ENCODE assay signal across 13 cellular contexts in genomic region chr2:108632748-108633147, GRCh38.
A peak's percentile ranks its signal among the peaks of the same experiment; 100 is the strongest.
DNase-seq lines count a peak whose midpoint lies in the region; ATAC-seq and TF ChIP-seq lines count a peak whose summit lies in the region.
"Had no signal": no experiment of that assay in that cellular context is flagged by ENCODE, and none has a peak within 500 bp of the region (broad histone marks: within the 10 kb centered on the region; RNA-seq: fewer than 3 reads in every experiment).

No MANE protein-coding gene starts in this region.

- no peaks in the 10 kb centered on the region for H3K9me3 Mint-ChIP-seq in chondrocyte (ENCODE audit: low read depth)
- H3K9me3 Mint-ChIP-seq in stimulated activated effector memory CD8-positive, alpha-beta T cell treated with anti-CD3 and anti-CD28 coated beads, Interleukin-12 subunit alpha, Interleukin-12 subunit beta, amount 100 ng/mL, for 72 hours, result no peaks in the 10 kb centered on the region
- H3K9me3 Mint-ChIP-seq: activated CD4-positive, alpha-beta T cell treated with anti-CD3 and anti-CD28 coated beads, Interleukin-2, amount 10 ng/mL, durations not matched to agents 7 days and 5 days had no signal

- peaks cover 31% of the 10 kb centered on the region for H3K4me1 ChIP-seq in osteoblast (ENCODE audit: insufficient read depth, low read length)

- H3K4me3 Mint-ChIP-seq in chondrocyte (ENCODE audit: unreplicated experiment), result no peak overlapping the region
- no peak overlapping the region for H3K4me3 Mint-ChIP-seq in stimulated activated effector memory CD8-positive, alpha-beta T cell treated with anti-CD3 and anti-CD28 coated beads, Interleukin-12 subunit alpha, Interleukin-12 subunit beta, amount 100 ng/mL, for 72 hours
- H3K4me3 Mint-ChIP-seq: activated CD4-positive, alpha-beta T cell treated with anti-CD3 and anti-CD28 coated beads, Interleukin-2, amount 10 ng/mL, durations not matched to agents 7 days and 5 days had no signal

- H3K27ac Mint-ChIP-seq in chondrocyte (ENCODE audit: unreplicated experiment), result peak overlapping the region; percentile 55
- peak overlapping the region; percentile 17 for H3K27ac Mint-ChIP-seq in stimulated activated effector memory CD8-positive, alpha-beta T cell treated with anti-CD3 and anti-CD28 coated beads, Interleukin-12 subunit alpha, Interleukin-12 subunit beta, amount 100 ng/mL, for 72 hours
- H3K27ac Mint-ChIP-seq: activated CD4-positive, alpha-beta T cell treated with anti-CD3 and anti-CD28 coated beads, Interleukin-2, amount 10 ng/mL, durations not matched to agents 7 days and 5 days had no signal

- DNase-seq in NCI-H1694 treated with DMSO at 0.1 percent for 48 hours (lab: John Stamatoyannopoulos, UW) (peak; percentile 74), NCI-H1694 (lab: John Stamatoyannopoulos, UW) (no peak), NCI-H2029 treated with DMSO at 0.1 percent for 48 hours (lab: John Stamatoyannopoulos, UW) (peak; percentile 91), chondrocyte (ENCODE audit: low spot score) (no peak), osteoblast (ENCODE audit: insufficient read length, low spot score, missing footprints) (no peak)
- no peak for DNase-seq in stimulated activated effector memory CD8-positive, alpha-beta T cell treated with anti-CD3 and anti-CD28 coated beads, Interleukin-12 subunit alpha, Interleukin-12 subunit beta, amount 100 ng/mL, for 72 hours (ENCODE audit: low spot score in 2 of 2)
- DNase-seq: activated CD4-positive, alpha-beta T cell treated with anti-CD3 and anti-CD28 coated beads, Interleukin-2, amount 10 ng/mL, durations not matched to agents 7 days and 5 days; activated naive CD4-positive, alpha-beta T cell treated with Interleukin-2 at 50 U/mL for 16 hours; esophagus squamous epithelium had no signal

- TF ChIP-seq CTCF in chondrocyte (IDR thresholded peaks at IDR 0.05) (no peak), osteoblast (IDR thresholded peaks at IDR 0.05; ENCODE audit: extremely low read depth, low read depth, low read length) (no peak)

- no peaks in the 10 kb centered on the region for H3K27me3 Mint-ChIP-seq in chondrocyte (ENCODE audit: low read depth)
- H3K27me3 Mint-ChIP-seq: activated CD4-positive, alpha-beta T cell treated with anti-CD3 and anti-CD28 coated beads, Interleukin-2, amount 10 ng/mL, durations not matched to agents 7 days and 5 days had no signal

- no peak overlapping the region for H3K4me3 ChIP-seq in osteoblast (ENCODE audit: insufficient read depth, low read length)
- H3K4me3 ChIP-seq: esophagus squamous epithelium, thoracic aorta had no signal

- no peaks in the 10 kb centered on the region for H3K9me3 ChIP-seq in osteoblast (ENCODE audit: low read depth, low read length)
- H3K9me3 ChIP-seq: esophagus squamous epithelium, thoracic aorta had no signal

- no peaks in the 10 kb centered on the region for H3K36me3 ChIP-seq in osteoblast (ENCODE audit: insufficient read depth, low read length)
- H3K36me3 ChIP-seq: esophagus squamous epithelium, thoracic aorta had no signal

- H3K79me2 ChIP-seq in osteoblast (ENCODE audit: insufficient read depth, low read length), result peaks cover 80% of the 10 kb centered on the region

- no peaks in the 10 kb centered on the region for H3K36me3 Mint-ChIP-seq in chondrocyte (ENCODE audit: low read depth)
- H3K36me3 Mint-ChIP-seq in stimulated activated effector memory CD8-positive, alpha-beta T cell treated with anti-CD3 and anti-CD28 coated beads, Interleukin-12 subunit alpha, Interleukin-12 subunit beta, amount 100 ng/mL, for 72 hours, result peaks cover 23% of the 10 kb centered on the region

- H2AFZ ChIP-seq in osteoblast (ENCODE audit: low read length), result no peak overlapping the region

- peaks cover 22% of the 10 kb centered on the region for H4K20me1 ChIP-seq in osteoblast (ENCODE audit: insufficient read depth, low read length)

- H3K4me1 Mint-ChIP-seq in chondrocyte (ENCODE audit: low read depth), result peaks cover 85% of the 10 kb centered on the region
- H3K4me1 Mint-ChIP-seq in stimulated activated effector memory CD8-positive, alpha-beta T cell treated with anti-CD3 and anti-CD28 coated beads, Interleukin-12 subunit alpha, Interleukin-12 subunit beta, amount 100 ng/mL, for 72 hours, result peaks cover 81% of the 10 kb centered on the region

- no peaks in the 10 kb centered on the region for H3K27me3 ChIP-seq in osteoblast (ENCODE audit: insufficient read depth, low read length)
- H3K27me3 ChIP-seq: esophagus squamous epithelium had no signal

- H3K4me2 ChIP-seq in osteoblast (ENCODE audit: insufficient read depth, low read length), result no peak overlapping the region

- H3K27ac ChIP-seq in osteoblast (ENCODE audit: low read depth, low read length), result no peak overlapping the region
- H3K27ac ChIP-seq: thoracic aorta had no signal

- ATAC-seq in stimulated activated effector memory CD8-positive, alpha-beta T cell treated with anti-CD3 and anti-CD28 coated beads, Interleukin-12 subunit alpha, Interleukin-12 subunit beta, amount 100 ng/mL, for 72 hours, result no peak
- ATAC-seq in GM21825 (IDR thresholded peaks at IDR 0.05; ENCODE audit: unreplicated experiment) (no peak), HG03280 (IDR thresholded peaks at IDR 0.05; ENCODE audit: unreplicated experiment) (no peak)
- ATAC-seq: sciatic nerve had no signal

Comparison
In these comparisons a context has a peak if more than half of its experiments do, and no peak if none do; other contexts are left out.
1. DNase-seq: peak in NCI-H1694 treated with DMSO at 0.1 percent for 48 hours (single experiment) and NCI-H2029 treated with DMSO at 0.1 percent for 48 hours (single experiment); none in NCI-H1694 (single experiment), chondrocyte (single experiment), stimulated activated effector memory CD8-positive, alpha-beta T cell treated with anti-CD3 and anti-CD28 coated beads, Interleukin-12 subunit alpha, Interleukin-12 subunit beta, amount 100 ng/mL, for 72 hours (0 of 2) and osteoblast (single experiment).